Comparison of ENCODE assay signal across 12 cellular contexts in genomic region chr1:229661897-229662296, GRCh38.
"Had no signal": no experiment of that assay in that cellular context is flagged by ENCODE, and none has a peak within 500 bp of the region (broad histone marks: within the 10 kb centered on the region; RNA-seq: fewer than 3 reads in every experiment).

No MANE protein-coding gene starts in this region.

- H3K9me3 Mint-ChIP-seq: activated naive CD4-positive, alpha-beta T cell treated with anti-CD3 and anti-CD28 coated beads, Interleukin-2, amount 50 U/mL, for 72 hours; activated T-cell treated with anti-CD3 and anti-CD28 coated beads, Interleukin-2, amount 50 U/mL, for 72 hours; natural killer cell treated with Interleukin-12 subunit alpha and Interleukin-12 subunit beta and Interleukin-15 and Interleukin-18, amount 100 ng/mL, for 72 hours; stimulated activated naive CD8-positive, alpha-beta T cell treated with anti-CD3 and anti-CD28 coated beads, Interleukin-15, amount 100 ng/mL, for 72 hours; WTC11 had no signal

- H3K9me3 ChIP-seq: body of pancreas, left ventricle myocardium inferior, mucosa of descending colon, thyroid gland, upper lobe of right lung had no signal

- H3K4me1 ChIP-seq: body of pancreas had no signal

- H3K27me3 Mint-ChIP-seq: activated CD4-positive, alpha-beta T cell treated with anti-CD3 and anti-CD28 coated beads for 36 hours; natural killer cell treated with Interleukin-12 subunit alpha and Interleukin-12 subunit beta and Interleukin-15 and Interleukin-18, amount 100 ng/mL, for 72 hours; stimulated activated naive CD8-positive, alpha-beta T cell treated with anti-CD3 and anti-CD28 coated beads, Interleukin-15, amount 100 ng/mL, for 72 hours had no signal

- H3K4me3 ChIP-seq: body of pancreas, left ventricle myocardium inferior, lung, mucosa of descending colon, thyroid gland, upper lobe of right lung had no signal

- H3K4me3 Mint-ChIP-seq: activated CD4-positive, alpha-beta T cell treated with anti-CD3 and anti-CD28 coated beads for 36 hours; activated T-cell treated with anti-CD3 and anti-CD28 coated beads, Interleukin-2, amount 50 U/mL, for 72 hours; natural killer cell treated with Interleukin-12 subunit alpha and Interleukin-12 subunit beta and Interleukin-15 and Interleukin-18, amount 100 ng/mL, for 72 hours; stimulated activated naive CD8-positive, alpha-beta T cell treated with anti-CD3 and anti-CD28 coated beads, Interleukin-15, amount 100 ng/mL, for 72 hours; WTC11 had no signal

- H3K27ac Mint-ChIP-seq: activated CD4-positive, alpha-beta T cell treated with anti-CD3 and anti-CD28 coated beads for 36 hours; activated naive CD4-positive, alpha-beta T cell treated with anti-CD3 and anti-CD28 coated beads, Interleukin-2, amount 50 U/mL, for 72 hours; activated T-cell treated with anti-CD3 and anti-CD28 coated beads, Interleukin-2, amount 50 U/mL, for 72 hours; natural killer cell treated with Interleukin-12 subunit alpha and Interleukin-12 subunit beta and Interleukin-15 and Interleukin-18, amount 100 ng/mL, for 72 hours; stimulated activated naive CD8-positive, alpha-beta T cell treated with anti-CD3 and anti-CD28 coated beads, Interleukin-15, amount 100 ng/mL, for 72 hours had no signal

- H3K27ac ChIP-seq: body of pancreas, left ventricle myocardium inferior, thyroid gland, upper lobe of right lung had no signal

- H3K27me3 ChIP-seq: body of pancreas, thyroid gland, upper lobe of right lung had no signal

- ATAC-seq: natural killer cell treated with Interleukin-12 subunit alpha and Interleukin-12 subunit beta and Interleukin-15 and Interleukin-18, amount 100 ng/mL, for 72 hours had no signal
